16 cellular contexts compared by ENCODE assay signal in genomic region chr17:29714146-29714545, GRCh38.
DNase-seq lines count a peak whose midpoint lies in the region; ATAC-seq, FAIRE-seq and TF ChIP-seq lines count a peak whose summit lies in the region.
"Had no signal": no experiment of that assay in that cellular context is flagged by ENCODE, and none has a peak within 500 bp of the region (broad histone marks: within the 10 kb centered on the region; RNA-seq: fewer than 3 reads in every experiment).

No MANE protein-coding gene starts in this region.

- no peak for DNase-seq in CD4-positive, alpha-beta T cell
- DNase-seq in GM18507 (ENCODE audit: extremely low spot score, insufficient read length, low read depth) (no peak), T-cell (no peak), tibial nerve (ENCODE audit: low spot score in 2 of 2) (no peak), tibial artery (no peak)
- DNase-seq in naive thymus-derived CD8-positive, alpha-beta T cell, result no peak
- DNase-seq: DMS79 treated with DMSO at 0.1 percent for 48 hours; effector memory CD4-positive, alpha-beta T cell; left ventricle myocardium superior; NCI-H82; stimulated activated CD4-positive, alpha-beta T cell treated with anti-CD3 and anti-CD28 coated beads, Interleukin-1b, Interleukin-23, amount 100 ng/mL, for 48 hours had no signal

- no peaks in the 10 kb centered on the region for H3K9me3 Mint-ChIP-seq in CD4-positive, alpha-beta T cell
- no peaks in the 10 kb centered on the region for H3K9me3 Mint-ChIP-seq in T-cell
- H3K9me3 Mint-ChIP-seq in naive thymus-derived CD8-positive, alpha-beta T cell, result no peaks in the 10 kb centered on the region
- H3K9me3 Mint-ChIP-seq: nephron had no signal

- peak overlapping the region; percentile 2 for H3K4me3 Mint-ChIP-seq in CD4-positive, alpha-beta T cell
- H3K4me3 Mint-ChIP-seq in T-cell, result no peak overlapping the region
- H3K4me3 Mint-ChIP-seq in naive thymus-derived CD8-positive, alpha-beta T cell, result peak overlapping the region in 4 of 10 donors; percentile 0 to 21 (median 14)
- H3K4me3 Mint-ChIP-seq: nephron had no signal

- H3K27ac ChIP-seq in CD4-positive, alpha-beta T cell (ENCODE audit: low read depth, low read length), result no peak overlapping the region
- H3K27ac ChIP-seq in tibial nerve, result peak overlapping the region in 1 of 4 donors; percentile 54
- no peak overlapping the region for H3K27ac ChIP-seq in tibial artery
- H3K27ac ChIP-seq: VCaP had no signal

- no peak for TF ChIP-seq POLR2A in tibial nerve (IDR thresholded peaks at IDR 0.05)

- no peaks in the 10 kb centered on the region for H3K36me3 ChIP-seq in tibial nerve
- no peaks in the 10 kb centered on the region for H3K36me3 ChIP-seq in tibial artery

- no peak for TF ChIP-seq EP300 in tibial nerve (IDR thresholded peaks at IDR 0.05)

- peaks cover 76% of the 10 kb centered on the region for H3K36me3 Mint-ChIP-seq in CD4-positive, alpha-beta T cell (ENCODE audit: low read depth)
- H3K36me3 Mint-ChIP-seq in T-cell, result peaks cover 47% of the 10 kb centered on the region
- peaks cover 0 to 33% (median 11%) of the 10 kb centered on the region in 3 donors for H3K36me3 Mint-ChIP-seq in naive thymus-derived CD8-positive, alpha-beta T cell

- ATAC-seq in CD4-positive, alpha-beta T cell (ENCODE audit: poor library complexity), result no peak
- ATAC-seq in T-cell (replicated peaks in 1 of 4), result no peak
- ATAC-seq in naive thymus-derived CD8-positive, alpha-beta T cell, result no peak
- no peak for ATAC-seq in esophagus mucosa
- ATAC-seq in HG03135 (IDR thresholded peaks at IDR 0.05; ENCODE audit: unreplicated experiment), result no peak
- ATAC-seq: HepG2, left ventricle myocardium superior had no signal

- FAIRE-seq in GM18507 (lab: Jason Lieb, UNC), result peak; percentile 78
- FAIRE-seq: HepG2 had no signal

- POLR2A ChIA-PET in CD4-positive, alpha-beta T cell (lab: Charles Lee), result interaction anchor here (6.9 kb wide), 1 partner anchor 8 kb away, joined by 41 read pairs; no protein-coding TSS in a partner anchor
- POLR2A ChIA-PET in T-cell (lab: Charles Lee), result interaction anchor here (0.6 to 2.5 kb wide), 4 partner anchors 9 to 96 kb away, joined by 3 to 12 read pairs (median 3); no protein-coding TSS in a partner anchor
- POLR2A ChIA-PET in naive thymus-derived CD8-positive, alpha-beta T cell (lab: Charles Lee), result interaction anchor here (3.9 kb wide), 1 partner anchor 9 kb away, joined by 41 read pairs; no protein-coding TSS in a partner anchor

- CTCF ChIA-PET in CD4-positive, alpha-beta T cell (lab: Charles Lee), result no interaction called here
- CTCF ChIA-PET in T-cell (lab: Charles Lee), result interaction anchor here in 1 of 2 donors (0.6 kb wide), 1 partner anchor 102 kb away, joined by 4 read pairs; no protein-coding TSS in a partner anchor

- H3K4me3 ChIP-seq in tibial nerve, result no peak overlapping the region
- H3K4me3 ChIP-seq in tibial artery, result no peak overlapping the region

- H3K27me3 ChIP-seq in CD4-positive, alpha-beta T cell (ENCODE audit: control insufficient read depth, insufficient read depth, low read length), result no peaks in the 10 kb centered on the region
- H3K27me3 ChIP-seq in tibial nerve (no peaks in the 10 kb centered on the region), tibial artery (no peaks in the 10 kb centered on the region)

- H3K27me3 Mint-ChIP-seq in CD4-positive, alpha-beta T cell, result no peaks in the 10 kb centered on the region
- H3K27me3 Mint-ChIP-seq in T-cell, result no peaks in the 10 kb centered on the region
- no peaks in the 10 kb centered on the region for H3K27me3 Mint-ChIP-seq in naive thymus-derived CD8-positive, alpha-beta T cell

- intact Hi-C loops in CD4-positive, alpha-beta T cell (cut with DNase I, micrococcal nuclease), result no loop called here
- intact Hi-C loops in tibial artery (cut with DNase I; ENCODE audit: low total_unique reads), result no loop called here

- H3K9me3 ChIP-seq in CD4-positive, alpha-beta T cell (ENCODE audit: control insufficient read depth, low read length), result no peaks in the 10 kb centered on the region
- H3K9me3 ChIP-seq in tibial nerve (no peaks in the 10 kb centered on the region), tibial artery (no peaks in the 10 kb centered on the region)

- 92 to 94% methylated on average over 1 of the region's 1 CpG for WGBS in tibial nerve, 2 donors

- peaks cover 94% of the 10 kb centered on the region for H3K4me1 Mint-ChIP-seq in CD4-positive, alpha-beta T cell (ENCODE audit: low read depth)
- H3K4me1 Mint-ChIP-seq in T-cell, result peaks cover 81 to 94% (median 86%) of the 10 kb centered on the region in 3 donors
- H3K4me1 Mint-ChIP-seq in naive thymus-derived CD8-positive, alpha-beta T cell, result peaks cover 44 to 97% (median 92%) of the 10 kb centered on the region in 4 donors

- peak overlapping the region; percentile 92 for H3K27ac Mint-ChIP-seq in CD4-positive, alpha-beta T cell
- peak overlapping the region; percentile 67 to 94 for H3K27ac Mint-ChIP-seq in T-cell
- H3K27ac Mint-ChIP-seq in naive thymus-derived CD8-positive, alpha-beta T cell, result peak overlapping the region in 8 of 10 donors; percentile 59 to 99 (median 88)

- peaks cover 0 to 66% (median 18%) of the 10 kb centered on the region in 4 donors for H3K4me1 ChIP-seq in tibial nerve
- peaks cover 0 to 18% (median 4%) of the 10 kb centered on the region in 4 donors for H3K4me1 ChIP-seq in tibial artery

- TF ChIP-seq CTCF in CD4-positive, alpha-beta T cell (IDR thresholded peaks at IDR 0.05), result no peak
- TF ChIP-seq CTCF in tibial nerve (IDR thresholded peaks at IDR 0.05), result no peak
- no peak for TF ChIP-seq CTCF in tibial artery (IDR thresholded peaks at IDR 0.05)
